Comparison of ENCODE assay signal across 1 cellular context in the genomic region with DNA sequence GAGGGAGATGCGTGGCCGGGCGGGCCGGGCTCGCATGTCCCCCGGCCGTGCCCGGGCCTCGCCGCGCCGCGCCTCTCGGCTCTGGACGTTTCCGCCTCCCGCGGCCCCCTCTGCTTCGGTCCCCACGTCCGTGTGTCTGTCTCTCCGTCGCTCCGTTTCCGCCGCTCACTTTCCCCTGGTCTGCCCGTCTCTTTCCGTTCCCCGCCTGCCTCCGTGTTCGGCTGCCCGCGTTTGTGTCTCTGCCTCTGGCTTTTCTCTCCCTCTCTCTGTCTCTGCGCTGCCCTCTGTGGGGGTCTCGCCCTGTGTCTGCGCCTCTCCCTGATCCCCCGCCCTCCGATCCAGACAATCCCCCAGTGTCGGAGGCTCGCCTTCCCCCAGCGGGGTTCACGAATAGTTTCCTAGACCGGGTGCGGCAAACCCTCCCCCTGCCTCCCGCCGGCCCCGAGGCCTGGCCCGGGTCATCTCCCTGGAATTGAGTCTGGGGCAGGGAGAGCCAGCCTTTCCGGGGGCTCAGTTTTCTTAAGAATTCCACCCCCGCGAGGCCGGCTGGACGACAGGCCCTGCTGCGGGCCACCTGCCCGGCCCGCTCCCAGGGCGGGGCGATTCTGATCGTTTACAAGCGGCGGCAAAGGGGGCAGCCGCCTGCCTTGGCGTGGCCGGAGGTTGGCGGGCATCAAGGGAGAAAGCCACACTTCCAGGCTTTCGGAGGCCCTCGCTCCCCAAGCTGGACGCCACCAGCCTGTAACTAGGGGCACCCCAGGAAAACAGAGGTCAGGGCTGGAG.
TF ChIP-seq lines count a peak whose summit lies in the region.

No MANE protein-coding gene starts in this region.

TF ChIP-seq in endothelial cell of umbilical vein, 7 proteins besides CTCF, POLR2A, EP300 and RAD21 (continued from another document):
- TF ChIP-seq, protein P1, sequence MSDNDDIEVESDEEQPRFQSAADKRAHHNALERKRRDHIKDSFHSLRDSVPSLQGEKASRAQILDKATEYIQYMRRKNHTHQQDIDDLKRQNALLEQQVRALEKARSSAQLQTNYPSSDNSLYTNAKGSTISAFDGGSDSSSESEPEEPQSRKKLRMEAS (IDR thresholded peaks at IDR 0.05; ENCODE audit: insufficient read depth, insufficient read length): no peak
- no peak for TF ChIP-seq MYC (IDR thresholded peaks at IDR 0.05; ENCODE audit: low read depth, low read length)
